14 cellular contexts compared by ENCODE assay signal in genomic region chr9:128903871-128904371, GRCh38. TPM values are rescaled to one million over a fixed set of nuclear protein-coding genes. Genes with fewer than 3 reads are reported as not detected.
DNase-seq lines count a peak whose midpoint lies in the region; ATAC-seq and TF ChIP-seq lines count a peak whose summit lies in the region.
"Had no signal": no experiment of that assay in that cellular context is flagged by ENCODE, and none has a peak within 500 bp of the region (broad histone marks: within the 10 kb centered on the region; RNA-seq: fewer than 3 reads in every experiment).

No MANE protein-coding gene starts in this region.

- H4K91ac ChIP-seq in IMR-90 (ENCODE audit: insufficient read depth, low read depth, low read length): no peak overlapping the region

- H3K27ac ChIP-seq in SK-N-SH (ENCODE audit: low read depth in 2 of 2, low read length in 1 of 2) (peak overlapping the region in 1 of 2 experiments; percentile 38; a peak in 2 of 4 replicates), IMR-90 (ENCODE audit: insufficient read depth, low read length) (no peak overlapping the region), brain microvascular endothelial cell (peak overlapping the region; percentile 73)
- peak overlapping the region; percentile 89 for H3K27ac ChIP-seq in naive thymus-derived CD4-positive, alpha-beta T cell (ENCODE audit: low read depth, low read length)

- no peak overlapping the region for H2AK9ac ChIP-seq in IMR-90 (replicated peaks; ENCODE audit: low read depth, low read length, poor library complexity)

- peaks cover 22 to 79% (median 62%) of the 10 kb centered on the region in 7 donors for H3K4me1 Mint-ChIP-seq in naive thymus-derived CD4-positive, alpha-beta T cell

- no peaks in the 10 kb centered on the region for H3K9me3 Mint-ChIP-seq in naive thymus-derived CD4-positive, alpha-beta T cell

- intact Hi-C loops in IMR-90 (cut with micrococcal nuclease): no loop called here
- intact Hi-C loops in naive thymus-derived CD4-positive, alpha-beta T cell (cut with micrococcal nuclease): loop anchor here (2.0 to 5.0 kb wide), 4 partner anchors 43 to 352 kb away; partner anchors contain the start of genes DOLK (in 1 of the 2), MIGA2 (in 1 of the 2), NUP188 (in 1 of the 2) and SET (in 1 of the 2)

- H3K36me3 Mint-ChIP-seq in naive thymus-derived CD4-positive, alpha-beta T cell: peaks cover 9 to 23% (median 14%) of the 10 kb centered on the region in 5 donors

- no peak overlapping the region for H3K56ac ChIP-seq in IMR-90 (ENCODE audit: extremely low read depth, insufficient read depth, low read length)

- H3K36me3 ChIP-seq in SK-N-SH (replicated peaks in 1 of 2; ENCODE audit: control insufficient read depth in 1 of 2, insufficient read depth in 2 of 2, low read length in 1 of 2) (peaks cover 13 to 23% of the 10 kb centered on the region in 2 experiments), IMR-90 (ENCODE audit: control insufficient read depth, insufficient read depth, low read length) (peaks cover 28% of the 10 kb centered on the region), brain microvascular endothelial cell (replicated peaks) (peaks cover 22% of the 10 kb centered on the region)
- H3K36me3 ChIP-seq in naive thymus-derived CD4-positive, alpha-beta T cell (ENCODE audit: control insufficient read depth in 2 of 3, insufficient read depth in 3 of 3, low read length in 3 of 3): peaks cover 10 to 22% (median 15%) of the 10 kb centered on the region in 3 experiments

- peak overlapping the region; percentile 85 to 98 (median 96) for H3K27ac Mint-ChIP-seq in naive thymus-derived CD4-positive, alpha-beta T cell

- H3K9me2 ChIP-seq in SK-N-SH: no peaks in the 10 kb centered on the region

- no peak for TF ChIP-seq EP300 in SK-N-SH (IDR thresholded peaks at IDR 0.05; ENCODE audit: borderline replicate concordance in 1 of 2, low read depth in 1 of 2, low read length in 1 of 2)

- BruUV-seq in IMR-90 (replicated peaks; lab: Mats Ljungman, UMichigan): no TSS peak

- peaks cover 64% of the 10 kb centered on the region; the same call in 1 of the 2 replicates for H3K79me2 ChIP-seq in SK-N-SH (ENCODE audit: insufficient read depth)

- TF ChIP-seq CTCF in SK-N-SH (IDR thresholded peaks at IDR 0.05) (no peak), IMR-90 (conservative IDR thresholded peaks at IDR 0.05; ENCODE audit: low read depth, low read length) (no peak), brain microvascular endothelial cell (IDR thresholded peaks at IDR 0.05; ENCODE audit: low read depth, low read length, missing control alignments) (no peak)

- TF ChIP-seq POLR2A in IMR-90 (IDR thresholded peaks at IDR 0.05; ENCODE audit: low read depth, low read length): no peak

- H3K9ac ChIP-seq in SK-N-SH (no peak overlapping the region), IMR-90 (ENCODE audit: low read depth, low read length) (no peak overlapping the region)

- no peak for TF ChIP-seq RAD21 in SK-N-SH (IDR thresholded peaks at IDR 0.05; ENCODE audit: low read length)
- TF ChIP-seq RAD21 in IMR-90 (IDR thresholded peaks at IDR 0.05; ENCODE audit: low read length): no peak

- H2BK20ac ChIP-seq in IMR-90 (ENCODE audit: low read depth, low read length): no peak overlapping the region

- no peak overlapping the region for H3K4ac ChIP-seq in IMR-90 (ENCODE audit: low read depth, low read length)

- no peak overlapping the region for H3K18ac ChIP-seq in IMR-90 (ENCODE audit: low read depth, low read length)

- no peak overlapping the region for H2AFZ ChIP-seq in SK-N-SH (ENCODE audit: low read depth)
- H2AFZ ChIP-seq in IMR-90 (replicated peaks; ENCODE audit: low read length, poor library complexity): no peak overlapping the region

- CTCF ChIA-PET in SK-N-SH (lab: Yijun Ruan, JAX) (interaction anchor here (2.4 kb wide), 1 partner anchor 24 kb away, joined by 10 read pairs; no protein-coding TSS in a partner anchor), IMR-90 (lab: Yijun Ruan, JAX) (no interaction called here)
- CTCF ChIA-PET in naive thymus-derived CD4-positive, alpha-beta T cell (lab: Charles Lee): interaction anchor here (1.2 kb wide), 1 partner anchor 21 kb away, joined by 3 read pairs; no protein-coding TSS in a partner anchor

- H3K27me3 ChIP-seq in SK-N-SH (ENCODE audit: insufficient read depth) (no peaks in the 10 kb centered on the region), IMR-90 (ENCODE audit: control insufficient read depth, insufficient read depth, low read length) (no peaks in the 10 kb centered on the region), brain microvascular endothelial cell (replicated peaks) (no peaks in the 10 kb centered on the region)
- no peaks in the 10 kb centered on the region for H3K27me3 ChIP-seq in naive thymus-derived CD4-positive, alpha-beta T cell (ENCODE audit: control insufficient read depth in 2 of 2, insufficient read depth in 2 of 2, low read length in 2 of 2)

- ATAC-seq in SK-N-SH treated with all-trans-retinoic acid at 6 μM for 48 hours: peak; percentile 33; the same call in 1 of the 3 replicates
- ATAC-seq in IMR-90 (ENCODE audit: low read depth): peak; percentile 40; the same call in 1 of the 2 replicates
- ATAC-seq in naive thymus-derived CD4-positive, alpha-beta T cell: no peak
- ATAC-seq: Panc1 had no signal

- in situ Hi-C loops in IMR-90 (cut with MboI; ENCODE audit: low sequenced_read_pairs) (no loop called here), brain microvascular endothelial cell (cut with HindIII; ENCODE audit: low pct_ligation_motif_present, low sequenced_read_pairs) (no loop called here)

- no peak overlapping the region for H3K23ac ChIP-seq in IMR-90 (ENCODE audit: low read depth, low read length)

- peaks cover 12% of the 10 kb centered on the region for H3F3A ChIP-seq in SK-N-SH (replicated peaks; ENCODE audit: insufficient read depth)

- H3K14ac ChIP-seq in IMR-90 (replicated peaks; ENCODE audit: low read depth, low read length): no peak overlapping the region

- no peak overlapping the region for H4K5ac ChIP-seq in IMR-90 (ENCODE audit: low read depth, low read length)

- peak overlapping the region; percentile 5; the same call in 1 of the 2 replicates for H2AK5ac ChIP-seq in IMR-90 (ENCODE audit: low read depth, low read length)

- H3K4me2 ChIP-seq in SK-N-SH (no peak overlapping the region), IMR-90 (ENCODE audit: low read depth, low read length) (no peak overlapping the region)

- no peaks in the 10 kb centered on the region for H3K27me3 Mint-ChIP-seq in naive thymus-derived CD4-positive, alpha-beta T cell

- dilution Hi-C loops in IMR-90 (cut with HindIII; ENCODE audit: low sequenced_read_pairs, unreplicated experiment): no loop called here

- H3K4me3 Mint-ChIP-seq in naive thymus-derived CD4-positive, alpha-beta T cell: peak overlapping the region in 9 of 10 donors; percentile 12 to 84 (median 32)

- H3K4me1 ChIP-seq in SK-N-SH (ENCODE audit: control insufficient read depth in 1 of 2, insufficient read depth in 2 of 2, low read depth in 1 of 2, low read length in 1 of 2) (peaks cover 7 to 9% of the 10 kb centered on the region in 2 experiments; a peak in 2 of 4 replicates), IMR-90 (ENCODE audit: control insufficient read depth, insufficient read depth, low read length) (peaks cover 4% of the 10 kb centered on the region)
- peaks cover 51 to 54% of the 10 kb centered on the region in 2 donors for H3K4me1 ChIP-seq in naive thymus-derived CD4-positive, alpha-beta T cell (ENCODE audit: control insufficient read depth in 2 of 2, insufficient read depth in 2 of 2, low read length in 2 of 2)

- no peak for DNase-seq in SK-N-SH
- DNase-seq in IMR-90: peak; percentile 40
- DNase-seq in brain microvascular endothelial cell: peak; percentile 56
- DNase-seq in naive thymus-derived CD4-positive, alpha-beta T cell: no peak
- DNase-seq in NCI-H82 treated with DMSO at 0.1 percent for 48 hours (lab: John Stamatoyannopoulos, UW; ENCODE audit: unreplicated experiment): no peak
- DNase-seq in stimulated activated naive CD4-positive, alpha-beta T cell (lab: John Stamatoyannopoulos, UW): no peak
- no peak for DNase-seq in medulla oblongata (ENCODE audit: extremely low spot score)
- DNase-seq: activated effector memory CD4-positive, alpha-beta T cell treated with Interleukin-2 at 50 U/mL for 16 hours; dermis blood vessel endothelial cell; DMS53; NCI-H345 had no signal

- H4K20me1 ChIP-seq in SK-N-SH (ENCODE audit: insufficient read depth) (no peaks in the 10 kb centered on the region), IMR-90 (ENCODE audit: insufficient read depth, low read length) (peaks cover 16% of the 10 kb centered on the region)

- H2BK5ac ChIP-seq in IMR-90 (ENCODE audit: low read depth, low read length, poor library complexity, severe bottlenecking): peak overlapping the region; percentile 64

- no peak overlapping the region for H3K4me3 ChIP-seq in SK-N-SH (ENCODE audit: low read depth in 2 of 2, low read length in 1 of 2)
- H3K4me3 ChIP-seq in IMR-90 (ENCODE audit: insufficient read depth, low read depth, low read length): no peak overlapping the region
- no peak overlapping the region for H3K4me3 ChIP-seq in brain microvascular endothelial cell (ENCODE audit: low read depth, low read length)
- H3K4me3 ChIP-seq in naive thymus-derived CD4-positive, alpha-beta T cell (ENCODE audit: low read length): no peak overlapping the region
- H3K4me3 ChIP-seq: lung had no signal

- peaks cover 20 to 81% of the 10 kb centered on the region in 2 experiments; a peak in 3 of 4 replicates for H3K79me1 ChIP-seq in IMR-90 (ENCODE audit: low read depth in 1 of 2, low read length in 2 of 2)

- WGBS in SK-N-SH (ENCODE audit: low lambda C conversion rate): 75% methylated on average over 7 of the region's 7 CpGs
- 87% methylated on average over 3 of the region's 7 CpGs; no CpG with 5 or more reads in 1 of the 2 experiments for WGBS in IMR-90 (ENCODE audit: extremely low coverage in 2 of 2, insufficient read length in 1 of 2), 2 experiments

- no peak overlapping the region for H2BK15ac ChIP-seq in IMR-90 (ENCODE audit: low read depth, low read length)

- H3K9me3 ChIP-seq in SK-N-SH (no peaks in the 10 kb centered on the region), IMR-90 (ENCODE audit: control insufficient read depth, insufficient read depth, low read length) (no peaks in the 10 kb centered on the region)
- H3K9me3 ChIP-seq in naive thymus-derived CD4-positive, alpha-beta T cell (ENCODE audit: control insufficient read depth in 2 of 3, low read length in 3 of 3): no peaks in the 10 kb centered on the region

- POLR2A ChIA-PET in SK-N-SH (lab: Yijun Ruan, JAX): no interaction called here
- POLR2A ChIA-PET in IMR-90 (lab: Charles Lee; ENCODE audit: unreplicated experiment): no interaction called here
- POLR2A ChIA-PET in naive thymus-derived CD4-positive, alpha-beta T cell (lab: Charles Lee): interaction anchor here (0.6 to 3.7 kb wide), 7 partner anchors 13 to 536 kb away, joined by 3 to 48 read pairs (median 5); no protein-coding TSS in a partner anchor

- peak overlapping the region in 1 of 2 experiments; percentile 34; a peak in 1 of 4 replicates for H4K8ac ChIP-seq in IMR-90 (ENCODE audit: low read depth in 2 of 2, low read length in 2 of 2)

- H3K9me1 ChIP-seq in IMR-90 (ENCODE audit: insufficient read depth, low read length): peaks cover 11% of the 10 kb centered on the region

- H2BK120ac ChIP-seq in IMR-90 (ENCODE audit: low read depth, low read length): no peak overlapping the region

RNA-seq across cellular contexts. Expression of gene PHYHD1, which starts 16.9 kb away (rescaled TPM):
- polyA plus RNA-seq in SK-N-SH (2012; rRNA removed): 0.19 TPM in 1 of 2 replicates, not detected in the other
- polyA plus RNA-seq in SK-N-SH (2012; cell fraction: cytosol; rRNA removed): not detected in 2 replicates
- 0.26 and 0.49 TPM in 2 replicates for polyA plus RNA-seq in SK-N-SH (2012; cell fraction: nucleus; rRNA removed)
- 2.2 and 3.3 TPM in 2 replicates for total RNA-seq in IMR-90 (2012; rRNA removed)
- 8.4 and 10.0 TPM in 2 replicates for polyA plus RNA-seq in IMR-90 (2012; rRNA removed)
- 4.2 and 8.4 TPM in 2 replicates for polyA plus RNA-seq in IMR-90 (2012; cell fraction: cytosol; rRNA removed)
- polyA plus RNA-seq in IMR-90 (2012; cell fraction: nucleus; rRNA removed; ENCODE audit: low replicate concordance): 18.1 and 18.9 TPM in 2 replicates
- 1 to 10 TPM; 1.1 to 3.2 (median 3.1) TPM for total RNA-seq in naive thymus-derived CD4-positive, alpha-beta T cell
- 1 to 10 TPM; 3.0 to 5.1 TPM for polyA plus RNA-seq in naive thymus-derived CD4-positive, alpha-beta T cell

RNA-seq across cellular contexts. Expression of gene LRRC8A, which starts 22.0 kb away (rescaled TPM):
- polyA plus RNA-seq in SK-N-SH (2012; rRNA removed): 28.6 and 30.4 TPM in 2 replicates
- polyA plus RNA-seq in SK-N-SH (2012; cell fraction: cytosol; rRNA removed): 17.5 and 25.6 TPM in 2 replicates
- 20.1 and 21.2 TPM in 2 replicates for polyA plus RNA-seq in SK-N-SH (2012; cell fraction: nucleus; rRNA removed)
- total RNA-seq in IMR-90 (2012; rRNA removed): 42.8 and 45.8 TPM in 2 replicates
- polyA plus RNA-seq in IMR-90 (2012; rRNA removed): 60.9 and 71.7 TPM in 2 replicates
- polyA plus RNA-seq in IMR-90 (2012; cell fraction: cytosol; rRNA removed): 41.2 and 75.7 TPM in 2 replicates
- 27.5 and 49.9 TPM in 2 replicates for polyA plus RNA-seq in IMR-90 (2012; cell fraction: nucleus; rRNA removed; ENCODE audit: low replicate concordance)
- total RNA-seq in naive thymus-derived CD4-positive, alpha-beta T cell: 10 to 100 TPM; 31.3 to 48.8 (median 34.5) TPM
- polyA plus RNA-seq in naive thymus-derived CD4-positive, alpha-beta T cell: 10 to 100 TPM; 24.2 to 54.0 TPM

RNA-seq across cellular contexts. Expression of gene KYAT1, which starts 22.2 kb away (rescaled TPM):
- polyA plus RNA-seq in SK-N-SH (2012; rRNA removed): 9.4 and 13.3 TPM in 2 replicates
- 5.8 and 7.4 TPM in 2 replicates for polyA plus RNA-seq in SK-N-SH (2012; cell fraction: cytosol; rRNA removed)
- 44.4 and 51.5 TPM in 2 replicates for polyA plus RNA-seq in SK-N-SH (2012; cell fraction: nucleus; rRNA removed)
- total RNA-seq in IMR-90 (2012; rRNA removed): 5.8 and 6.8 TPM in 2 replicates
- polyA plus RNA-seq in IMR-90 (2012; rRNA removed): 8.8 and 9.5 TPM in 2 replicates
- polyA plus RNA-seq in IMR-90 (2012; cell fraction: cytosol; rRNA removed): 6.3 and 7.8 TPM in 2 replicates
- polyA plus RNA-seq in IMR-90 (2012; cell fraction: nucleus; rRNA removed; ENCODE audit: low replicate concordance): 23.1 and 33.9 TPM in 2 replicates
- 10 to 100 TPM in 4 of 5 experiments, 1 to 10 TPM in 1; 7.2 to 18.2 (median 14.8) TPM for total RNA-seq in naive thymus-derived CD4-positive, alpha-beta T cell
- polyA plus RNA-seq in naive thymus-derived CD4-positive, alpha-beta T cell: 10 to 100 TPM in 1 of 2 donors, 1 to 10 TPM in 1; 9.8 to 14.2 TPM

RNA-seq across cellular contexts. Expression of gene DOLK, which starts 43.5 kb away (rescaled TPM):
- 23.1 and 31.7 TPM in 2 replicates for polyA plus RNA-seq in SK-N-SH (2012; rRNA removed)
- 15.8 and 23.1 TPM in 2 replicates for polyA plus RNA-seq in SK-N-SH (2012; cell fraction: cytosol; rRNA removed)
- polyA plus RNA-seq in SK-N-SH (2012; cell fraction: nucleus; rRNA removed): 12.1 and 15.0 TPM in 2 replicates
- 26.4 and 30.8 TPM in 2 replicates for total RNA-seq in IMR-90 (2012; rRNA removed)
- 23.2 and 25.4 TPM in 2 replicates for polyA plus RNA-seq in IMR-90 (2012; rRNA removed)
- polyA plus RNA-seq in IMR-90 (2012; cell fraction: cytosol; rRNA removed): 17.5 and 30.4 TPM in 2 replicates
- polyA plus RNA-seq in IMR-90 (2012; cell fraction: nucleus; rRNA removed; ENCODE audit: low replicate concordance): 9.8 and 10.4 TPM in 2 replicates
- 10 to 100 TPM in 2 of 5 experiments, 1 to 10 TPM in 3; 6.0 to 12.8 (median 9.5) TPM for total RNA-seq in naive thymus-derived CD4-positive, alpha-beta T cell
- polyA plus RNA-seq in naive thymus-derived CD4-positive, alpha-beta T cell: 10 to 100 TPM in 1 of 2 donors, 1 to 10 TPM in 1; 7.6 to 10.5 TPM

RNA-seq across cellular contexts. Expression of gene NUP188, which starts 43.6 kb away (rescaled TPM):
- polyA plus RNA-seq in SK-N-SH (2012; rRNA removed): 41.5 and 49.5 TPM in 2 replicates
- polyA plus RNA-seq in SK-N-SH (2012; cell fraction: cytosol; rRNA removed): 19.7 and 29.6 TPM in 2 replicates
- 74.3 and 77.1 TPM in 2 replicates for polyA plus RNA-seq in SK-N-SH (2012; cell fraction: nucleus; rRNA removed)
- 52.5 and 59.1 TPM in 2 replicates for total RNA-seq in IMR-90 (2012; rRNA removed)
- polyA plus RNA-seq in IMR-90 (2012; rRNA removed): 53.0 and 57.0 TPM in 2 replicates
- 30.5 and 31.3 TPM in 2 replicates for polyA plus RNA-seq in IMR-90 (2012; cell fraction: cytosol; rRNA removed)
- 48.5 and 87.0 TPM in 2 replicates for polyA plus RNA-seq in IMR-90 (2012; cell fraction: nucleus; rRNA removed; ENCODE audit: low replicate concordance)
- 10 to 100 TPM; 55.7 to 98.7 (median 63.7) TPM for total RNA-seq in naive thymus-derived CD4-positive, alpha-beta T cell
- polyA plus RNA-seq in naive thymus-derived CD4-positive, alpha-beta T cell: 10 to 100 TPM; 24.8 to 39.5 TPM

Comparison
In these comparisons a context has a peak if more than half of its experiments do, and no peak if none do; other contexts are left out.
1. DNase-seq: peak in IMR-90 (single experiment) and brain microvascular endothelial cell (single experiment); none in SK-N-SH (single experiment), naive thymus-derived CD4-positive, alpha-beta T cell (0 of 9), NCI-H82 treated with DMSO at 0.1 percent for 48 hours (single experiment), stimulated activated naive CD4-positive, alpha-beta T cell (0 of 6) and medulla oblongata (single experiment).